In genomic region chr15:31272558-31273257, GRCh38 we compare ENCODE assay signal across 12 cellular contexts. TPM values are rescaled to one million over a fixed set of nuclear protein-coding genes. Genes with fewer than 3 reads are reported as not detected.
DNase-seq lines count a peak whose midpoint lies in the region; FAIRE-seq lines count a peak whose summit lies in the region.
"Had no signal": no experiment of that assay in that cellular context is flagged by ENCODE, and none has a peak within 500 bp of the region (broad histone marks: within the 10 kb centered on the region; RNA-seq: fewer than 3 reads in every experiment).

No MANE protein-coding gene starts in this region.

- no peak for FAIRE-seq in small intestine (lab: Jason Lieb, UNC)

- H3K27ac Mint-ChIP-seq in activated naive CD4-positive, alpha-beta T cell treated with anti-CD3 and anti-CD28 coated beads, Interleukin-2, amount 10 ng/mL, durations not matched to agents 7 days and 5 days = no peak overlapping the region
- H3K27ac Mint-ChIP-seq: memory B cell had no signal

- H3K9me3 ChIP-seq in SJCRH30 (replicated peaks) = no peaks in the 10 kb centered on the region
- H3K9me3 ChIP-seq in small intestine (ENCODE audit: control insufficient read depth, low read depth) = no peaks in the 10 kb centered on the region

- peaks cover 18% of the 10 kb centered on the region for H3K27me3 Mint-ChIP-seq in activated naive CD4-positive, alpha-beta T cell treated with anti-CD3 and anti-CD28 coated beads, Interleukin-2, amount 10 ng/mL, durations not matched to agents 7 days and 5 days
- H3K27me3 Mint-ChIP-seq: memory B cell had no signal

- H3K9me3 Mint-ChIP-seq in activated naive CD4-positive, alpha-beta T cell treated with anti-CD3 and anti-CD28 coated beads, Interleukin-2, amount 10 ng/mL, durations not matched to agents 7 days and 5 days = no peaks in the 10 kb centered on the region
- H3K9me3 Mint-ChIP-seq: memory B cell had no signal

- CTCF ChIA-PET in activated naive CD4-positive, alpha-beta T cell treated with anti-CD3 and anti-CD28 coated beads, Interleukin-2, amount 10 ng/mL, durations not matched to agents 7 days and 5 days (lab: Charles Lee) = no interaction called here

- peak overlapping the region; percentile 77; the same call in 1 of the 2 replicates for H3K27ac ChIP-seq in SJCRH30
- H3K27ac ChIP-seq in small intestine (ENCODE audit: low read depth in 1 of 2, low read length in 1 of 2) = peak overlapping the region in 1 of 2 donors; percentile 1
- H3K27ac ChIP-seq: 22Rv1 had no signal

- H3K4me3 ChIP-seq in SJCRH30 = no peak overlapping the region
- H3K4me3 ChIP-seq in small intestine (ENCODE audit: low read depth in 1 of 2, low read length in 2 of 2) = no peak overlapping the region

- H3K4me3 Mint-ChIP-seq in activated naive CD4-positive, alpha-beta T cell treated with anti-CD3 and anti-CD28 coated beads, Interleukin-2, amount 10 ng/mL, durations not matched to agents 7 days and 5 days = no peak overlapping the region
- H3K4me3 Mint-ChIP-seq: memory B cell had no signal

- peaks cover 62% of the 10 kb centered on the region for H3K4me1 Mint-ChIP-seq in activated naive CD4-positive, alpha-beta T cell treated with anti-CD3 and anti-CD28 coated beads, Interleukin-2, amount 10 ng/mL, durations not matched to agents 7 days and 5 days

- H3K36me3 Mint-ChIP-seq in activated naive CD4-positive, alpha-beta T cell treated with anti-CD3 and anti-CD28 coated beads, Interleukin-2, amount 10 ng/mL, durations not matched to agents 7 days and 5 days = peaks cover 4% of the 10 kb centered on the region
- H3K36me3 Mint-ChIP-seq: memory B cell had no signal

- H3K36me3 ChIP-seq in SJCRH30 = no peaks in the 10 kb centered on the region
- H3K36me3 ChIP-seq in small intestine (ENCODE audit: control insufficient read depth in 2 of 2, insufficient read depth in 2 of 2, low read length in 2 of 2) = no peaks in the 10 kb centered on the region

- WGBS in small intestine, 3 donors = 40 to 66% (median 54%) methylated on average over 12 to 14 of the region's 14 CpGs

- H3K4me1 ChIP-seq in SJCRH30 (peaks cover 47% of the 10 kb centered on the region), small intestine (ENCODE audit: control insufficient read depth in 2 of 2, insufficient read depth in 1 of 2, low read depth in 1 of 2, low read length in 1 of 2) (no peaks in the 10 kb centered on the region)

- H3K27me3 ChIP-seq in SJCRH30 (no peaks in the 10 kb centered on the region), small intestine (ENCODE audit: control insufficient read depth in 2 of 2, insufficient read depth in 2 of 2, low read length in 2 of 2) (no peaks in the 10 kb centered on the region)

- DNase-seq in DMS 273 (lab: John Stamatoyannopoulos, UW; ENCODE audit: unreplicated experiment) (peak; percentile 58), DMS 273 treated with DMSO at 0.1 percent for 48 hours (lab: John Stamatoyannopoulos, UW) (no peak), SJCRH30 (no peak), iPS-NIHi7 (ENCODE audit: extremely low spot score) (peak; percentile 29), small intestine (peak; percentile 70), NCI-H774 (lab: John Stamatoyannopoulos, UW) (no peak)
- no peak for DNase-seq in activated naive CD4-positive, alpha-beta T cell treated with anti-CD3 and anti-CD28 coated beads, Interleukin-2, amount 10 ng/mL, durations not matched to agents 7 days and 5 days
- DNase-seq in activated CD4-positive, CD25-positive, alpha-beta regulatory T cell (lab: John Stamatoyannopoulos, UW) = no peak
- DNase-seq: NCI-H446 treated with DMSO at 0.1 percent for 48 hours, T-helper 9 cell had no signal

RNA-seq across cellular contexts. Expression of gene KLF13, which starts 53.9 kb away (rescaled TPM):
- 33.1 and 34.7 TPM in 2 replicates for total RNA-seq in SJCRH30 (2014; rRNA removed; shearing (Covaris generic))
- 10 to 100 TPM; 50.6 to 61.3 (median 51.9) TPM for polyA plus RNA-seq in small intestine

Comparison
In these comparisons a context has a peak if more than half of its experiments do, and no peak if none do; other contexts are left out.
1. DNase-seq: peak in DMS 273 (single experiment), iPS-NIHi7 (single experiment) and small intestine (single experiment); none in DMS 273 treated with DMSO at 0.1 percent for 48 hours (single experiment), SJCRH30 (0 of 2), activated naive CD4-positive, alpha-beta T cell treated with anti-CD3 and anti-CD28 coated beads, Interleukin-2, amount 10 ng/mL, durations not matched to agents 7 days and 5 days (single experiment), activated CD4-positive, CD25-positive, alpha-beta regulatory T cell (0 of 4) and NCI-H774 (single experiment).